ENCODE assay signal across 8 cellular contexts in the genomic region with DNA sequence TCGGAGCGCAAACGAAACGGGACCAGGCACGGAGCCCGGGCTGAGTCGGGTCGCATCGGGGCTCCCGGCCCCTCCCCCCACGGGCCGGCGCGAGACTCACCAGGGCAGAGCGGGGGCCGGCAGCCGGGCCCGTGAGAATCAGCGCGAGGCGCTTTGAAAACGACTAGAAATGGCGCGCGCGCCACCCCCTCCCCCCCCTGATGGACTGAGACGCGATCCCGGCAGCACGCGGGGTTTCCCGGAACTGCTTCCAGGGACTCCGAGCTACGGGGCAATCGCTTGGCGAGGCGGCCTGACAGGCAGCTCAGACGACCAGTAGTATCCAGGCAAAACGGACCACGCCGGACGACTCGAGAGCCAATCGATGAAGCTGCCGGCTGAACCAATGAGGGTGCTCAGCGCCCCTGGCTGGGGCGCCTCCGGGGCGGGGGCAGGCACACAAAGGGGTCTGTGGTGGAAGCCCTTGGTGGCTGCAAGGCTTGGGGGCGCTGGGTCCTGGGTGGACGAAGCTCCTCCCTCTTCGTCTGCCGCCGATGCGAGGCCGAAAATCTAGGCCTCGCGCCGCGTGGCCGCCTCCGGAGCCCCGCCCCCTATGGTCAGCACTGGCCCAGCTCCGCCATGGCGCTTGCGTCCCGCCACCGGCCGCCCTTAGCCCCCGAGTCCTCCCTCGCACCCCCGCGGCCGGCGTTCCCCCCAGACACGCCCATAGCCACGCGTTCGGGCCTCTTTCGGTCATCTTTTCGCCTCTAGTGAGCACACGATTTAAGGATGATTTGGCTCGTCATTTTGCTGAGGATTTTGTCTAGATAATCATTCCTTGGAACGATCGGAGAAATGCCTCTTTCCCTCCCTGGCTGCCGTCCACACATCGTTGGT. TPM values are rescaled to one million over a fixed set of nuclear protein-coding genes. Genes with fewer than 3 reads are reported as not detected.
A peak's percentile ranks its signal among the peaks of the same experiment; 100 is the strongest.
DNase-seq lines count a peak whose midpoint lies in the region; ATAC-seq, FAIRE-seq and TF ChIP-seq lines count a peak whose summit lies in the region.

A gene (minus strand): TSS at position 174 of the 876 bp plus-strand sequence. CDS start 3,276 bp downstream, outside the sequence.

- H4K20me1 ChIP-seq in Loucy (ENCODE audit: insufficient read depth, low read length, poor library complexity, severe bottlenecking) = peaks cover 44% of the 10 kb centered on the region

- no peaks in the 10 kb centered on the region for H3K27me3 Mint-ChIP-seq in natural killer cell (ENCODE audit: low read depth in 2 of 2)

- peaks cover 47 to 49% of the 10 kb centered on the region in 2 donors for H3K4me1 Mint-ChIP-seq in natural killer cell

- no peaks in the 10 kb centered on the region for H3K9me2 ChIP-seq in Loucy (replicated peaks; ENCODE audit: low read depth, low read length)

- peak; percentile 92 to 98 (median 94) for ATAC-seq in natural killer cell

- peak; percentile 95 for FAIRE-seq in H54 (lab: Jason Lieb, UNC)

- peak within 1 kb of the TSS; percentile 94 for H3K4me3 Mint-ChIP-seq in natural killer cell

- H3K36me3 ChIP-seq in Loucy (ENCODE audit: insufficient read depth, low read length) = no peaks in the 10 kb centered on the region

- H3K27ac Mint-ChIP-seq in natural killer cell = peak within 1 kb of the TSS; percentile 86 to 98

- intact Hi-C loops in natural killer cell (cut with micrococcal nuclease) = loop anchor here (1.0 kb wide), 1 partner anchor 24 kb away; no protein-coding TSS in a partner anchor

- H3K4me2 ChIP-seq in Loucy (ENCODE audit: low read depth, low read length, poor library complexity, severe bottlenecking) = peak within 1 kb of the TSS; percentile 91

- peak; percentile 100 for DNase-seq in ELF-1 (ENCODE audit: low read depth, low spot score)
- DNase-seq in H54 (ENCODE audit: insufficient read length, low spot score) = peak; percentile 84
- DNase-seq in activated T-helper 9 cell treated with anti-CD3 and anti-CD28 coated beads, Interleukin-2, amount 50 U/mL, for 16 hours (ENCODE audit: low read depth) = peak; percentile 97
- peak; percentile 100 for DNase-seq in fibroblast of peridontal ligament (ENCODE audit: extremely low read depth)
- DNase-seq in natural killer cell = peak; percentile 98
- peak; percentile 99 for DNase-seq in stimulated activated naive CD4-positive, alpha-beta T cell treated with Interleukin-2 at 50 U/mL for 16 hours (lab: John Stamatoyannopoulos, UW)

- H3K9me3 Mint-ChIP-seq in natural killer cell = no peaks in the 10 kb centered on the region

- no peak for TF ChIP-seq CTCF in Loucy (conservative IDR thresholded peaks at IDR 0.05; ENCODE audit: low read length)
- TF ChIP-seq CTCF in natural killer cell (IDR thresholded peaks at IDR 0.05) = no peak

- H3K27me3 ChIP-seq in Loucy (ENCODE audit: insufficient read depth, low read length, poor library complexity, severe bottlenecking) = peaks cover 8% of the 10 kb centered on the region

- TF ChIP-seq POLR2A in H54 (IDR thresholded peaks at IDR 0.05; ENCODE audit: low read depth, low read length) = peak; percentile 49
- peak; percentile 95 for TF ChIP-seq POLR2A in Raji (IDR thresholded peaks at IDR 0.05; ENCODE audit: insufficient read depth, low read depth, low read length)

- H2AFZ ChIP-seq in Loucy (ENCODE audit: low read length) = peak within 1 kb of the TSS; percentile 83

- peaks cover 47% of the 10 kb centered on the region for H3K79me2 ChIP-seq in Loucy (ENCODE audit: insufficient read depth, low read length)

- H3K9ac ChIP-seq in Loucy (ENCODE audit: low read depth, low read length, poor library complexity, severe bottlenecking) = peak within 1 kb of the TSS; percentile 97

- H3K4me1 ChIP-seq in Loucy (ENCODE audit: insufficient read depth, low read length, poor library complexity, severe bottlenecking) = peaks cover 30% of the 10 kb centered on the region

- no peaks in the 10 kb centered on the region for H3F3A ChIP-seq in Loucy (ENCODE audit: low read depth)

- peak within 1 kb of the TSS; percentile 80 for H3K4me3 ChIP-seq in Loucy (ENCODE audit: low read length, poor library complexity, severe bottlenecking)

- no peaks in the 10 kb centered on the region for H3K9me3 ChIP-seq in Loucy (ENCODE audit: insufficient read depth, low read depth, low read length)

- no peaks in the 10 kb centered on the region for H3K36me3 Mint-ChIP-seq in natural killer cell

RNA-seq across cellular contexts. Expression of the gene that starts here (rescaled TPM):
- total RNA-seq in natural killer cell = 100 to 1,000 TPM; 126 to 134 (median 128) TPM

Comparison
In these comparisons a context has a peak if more than half of its experiments do, and no peak if none do; other contexts are left out.
1. Peak in every context shown above with its lines: DNase-seq, ATAC-seq and H3K4me3 ChIP-seq.